In genomic region chrX:25015486-25016360, GRCh38 we compare ENCODE assay signal across 8 cellular contexts. TPM values are rescaled to one million over a fixed set of nuclear protein-coding genes. Genes with fewer than 3 reads are reported as not detected.
DNase-seq lines count a peak whose midpoint lies in the region; ATAC-seq and TF ChIP-seq lines count a peak whose summit lies in the region.

TSS of gene ARX (minus strand) at chrX:25015965. CDS start at chrX:25015737, 228 bp downstream.

- H3K9me3 ChIP-seq in heart left ventricle (no peaks in the 10 kb centered on the region), lower lobe of right lung (no peaks in the 10 kb centered on the region), aorta (ENCODE audit: control insufficient read depth, low read length) (no peaks in the 10 kb centered on the region)

- peak within 1 kb of the TSS in 1 of 12 donors; percentile 1 for H3K4me3 ChIP-seq in heart left ventricle
- H3K4me3 ChIP-seq in coronary artery: peak within 1 kb of the TSS; percentile 56
- no peak within 1 kb of the TSS for H3K4me3 ChIP-seq in lower lobe of right lung
- H3K4me3 ChIP-seq in aorta (ENCODE audit: low read length in 2 of 2): no peak within 1 kb of the TSS

- TF ChIP-seq POLR2A in heart left ventricle (IDR thresholded peaks at IDR 0.05): no peak

- 4 to 34% (median 17%) methylated on average over 53 to 58 of the region's 58 CpGs for WGBS in heart left ventricle, 4 donors
- WGBS in aorta, 2 donors: 10 to 27% methylated on average over 58 of the region's 58 CpGs

- no peak for TF ChIP-seq CTCF in heart left ventricle (IDR thresholded peaks at IDR 0.05)
- TF ChIP-seq CTCF in coronary artery (IDR thresholded peaks at IDR 0.05): no peak
- no peak for TF ChIP-seq CTCF in lower lobe of right lung (IDR thresholded peaks at IDR 0.05)

- DNase-seq in heart left ventricle (peak in 4 of 5 donors; percentile 45 to 64 (median 50)), cardiac septum (ENCODE audit: low spot score) (no peak), NCI-H146 (lab: John Stamatoyannopoulos, UW) (peak; percentile 85), coronary artery (ENCODE audit: low spot score) (no peak), lower lobe of right lung (no peak), aorta (peak in 1 of 2 donors; percentile 64), GOT3 (lab: John Stamatoyannopoulos, UW) (no peak)

- peaks cover 0 to 29% (median 0%) of the 10 kb centered on the region in 12 donors for H3K4me1 ChIP-seq in heart left ventricle
- H3K4me1 ChIP-seq in lower lobe of right lung: peaks cover 4% of the 10 kb centered on the region
- no peaks in the 10 kb centered on the region for H3K4me1 ChIP-seq in aorta (ENCODE audit: control insufficient read depth in 1 of 2, insufficient read depth in 2 of 2, low read length in 2 of 2)

- H3K36me3 ChIP-seq in heart left ventricle: no peaks in the 10 kb centered on the region
- H3K36me3 ChIP-seq in lower lobe of right lung: no peaks in the 10 kb centered on the region
- H3K36me3 ChIP-seq in aorta (ENCODE audit: control insufficient read depth in 1 of 2, insufficient read depth in 2 of 2, low read length in 1 of 2): no peaks in the 10 kb centered on the region

- H3K27me3 ChIP-seq in heart left ventricle (peaks cover 33 to 95% (median 92%) of the 10 kb centered on the region in 9 donors), lower lobe of right lung (ENCODE audit: low read depth) (peaks cover 93% of the 10 kb centered on the region), aorta (ENCODE audit: control insufficient read depth in 1 of 2, insufficient read depth in 2 of 2, low read length in 1 of 2) (peaks cover 0 to 1% of the 10 kb centered on the region in 2 donors)

- ATAC-seq in heart left ventricle: peak; percentile 42 to 86 (median 86)
- peak; percentile 76 to 82 for ATAC-seq in lower lobe of right lung
- ATAC-seq in aorta (ENCODE audit: low FRiP score): peak; percentile 30
- ATAC-seq in HG03108 (IDR thresholded peaks at IDR 0.05; ENCODE audit: unreplicated experiment): no peak

- no peak within 1 kb of the TSS for H3K27ac ChIP-seq in heart left ventricle
- H3K27ac ChIP-seq in coronary artery: no peak within 1 kb of the TSS
- H3K27ac ChIP-seq in lower lobe of right lung: no peak within 1 kb of the TSS
- H3K27ac ChIP-seq in aorta (ENCODE audit: low read depth in 1 of 2, low read length in 2 of 2): no peak within 1 kb of the TSS

- intact Hi-C loops in heart left ventricle (cut with DNase I) (no loop called here), cardiac septum (cut with DNase I) (no loop called here), lower lobe of right lung (cut with DNase I) (no loop called here), aorta (cut with DNase I) (no loop called here)

RNA-seq across cellular contexts. Expression of gene ARX, which starts in this region (rescaled TPM):
- total RNA-seq in heart left ventricle (not detected), cardiac septum (not detected), lower lobe of right lung (0.53 TPM), aorta (not detected)
- polyA plus RNA-seq in heart left ventricle (not detected), aorta (not detected)

Comparison
In these comparisons a context has a peak if more than half of its experiments do, and no peak if none do; other contexts are left out.
1. Peak in DNase-seq and ATAC-seq in heart left ventricle; RNA of the gene not detected or under 1 TPM.
2. Peak in ATAC-seq in lower lobe of right lung; RNA of the gene not detected or under 1 TPM.
3. Peak in ATAC-seq in aorta; RNA of the gene not detected or under 1 TPM.